Comparison of ENCODE assay signal across 1 cellular context in genomic region chr17:76736349-76737081, GRCh38.
TF ChIP-seq lines count a peak whose summit lies in the region.

No MANE protein-coding gene starts in this region.

TF ChIP-seq in HepG2, 621 proteins besides CTCF, POLR2A, EP300 and RAD21 (continued from another document and continues in another):
- TF ChIP-seq ZHX2 (IDR thresholded peaks at IDR 0.05; ENCODE audit: low read depth) = peak; percentile 92
- TF ChIP-seq ZHX2 (CRISPR knock-in tag; IDR thresholded peaks at IDR 0.05; ENCODE audit: borderline replicate concordance) = no peak
- TF ChIP-seq FOXK1 (CRISPR knock-in tag; IDR thresholded peaks at IDR 0.05; ENCODE audit: borderline replicate concordance, low read depth) = no peak
- no peak for TF ChIP-seq SP2 (CRISPR knock-in tag; IDR thresholded peaks at IDR 0.05)
- no peak for TF ChIP-seq RERE (CRISPR knock-in tag; IDR thresholded peaks at IDR 0.05; ENCODE audit: low read depth)
- TF ChIP-seq PLSCR1 (CRISPR knock-in tag; IDR thresholded peaks at IDR 0.05; ENCODE audit: borderline replicate concordance) = no peak
- TF ChIP-seq XBP1 (CRISPR knock-in tag; IDR thresholded peaks at IDR 0.05) = no peak
- TF ChIP-seq POLR2AphosphoS5 (IDR thresholded peaks at IDR 0.05; ENCODE audit: low read depth, low read length) = peak; percentile 36; the same call in 1 of the 2 replicates
- no peak for TF ChIP-seq THAP8 (CRISPR knock-in tag; IDR thresholded peaks at IDR 0.05; ENCODE audit: borderline replicate concordance)
- no peak for TF ChIP-seq ARNT2 (CRISPR knock-in tag; IDR thresholded peaks at IDR 0.05; ENCODE audit: low read depth)
- no peak for TF ChIP-seq SSRP1 (CRISPR knock-in tag; IDR thresholded peaks at IDR 0.05)
- no peak for TF ChIP-seq SMAD3 (CRISPR knock-in tag; IDR thresholded peaks at IDR 0.05)
- no peak for TF ChIP-seq SNAPC4 (CRISPR knock-in tag; IDR thresholded peaks at IDR 0.05)
- TF ChIP-seq ETV6 (CRISPR knock-in tag; conservative IDR thresholded peaks at IDR 0.05) = no peak
- TF ChIP-seq KMT2B (CRISPR knock-in tag; IDR thresholded peaks at IDR 0.05) = no peak
- TF ChIP-seq RBAK (CRISPR knock-in tag; IDR thresholded peaks at IDR 0.05) = no peak
- TF ChIP-seq DNMT3B (CRISPR knock-in tag; conservative IDR thresholded peaks at IDR 0.05) = no peak
- no peak for TF ChIP-seq ZFP36 (IDR thresholded peaks at IDR 0.05; ENCODE audit: borderline replicate concordance, low read depth, low read length, partially characterized antibody)
- TF ChIP-seq E2F5 (CRISPR knock-in tag; conservative IDR thresholded peaks at IDR 0.05) = peak; percentile 20; the same call in 1 of the 2 replicates
- TF ChIP-seq KDM5A (IDR thresholded peaks at IDR 0.05; ENCODE audit: borderline replicate concordance, low read length) = no peak
- no peak for TF ChIP-seq ZNF570 (CRISPR knock-in tag; IDR thresholded peaks at IDR 0.05; ENCODE audit: borderline replicate concordance)
- no peak for TF ChIP-seq ERF (CRISPR knock-in tag; IDR thresholded peaks at IDR 0.05)
- no peak for TF ChIP-seq PRPF4 (IDR thresholded peaks at IDR 0.05; ENCODE audit: low read depth, low read length, poor library complexity, severe bottlenecking)
- no peak for TF ChIP-seq AHDC1 (CRISPR knock-in tag; IDR thresholded peaks at IDR 0.05; ENCODE audit: borderline replicate concordance)
- TF ChIP-seq ZNF772 (CRISPR knock-in tag; IDR thresholded peaks at IDR 0.05) = no peak
- no peak for TF ChIP-seq TFAP4 (IDR thresholded peaks at IDR 0.05; ENCODE audit: borderline replicate concordance, low read depth)
- no peak for TF ChIP-seq MIER2 (CRISPR knock-in tag; IDR thresholded peaks at IDR 0.05)
- TF ChIP-seq HOXA7 (CRISPR knock-in tag; IDR thresholded peaks at IDR 0.05) = no peak
- TF ChIP-seq ZFYVE20 (CRISPR knock-in tag; IDR thresholded peaks at IDR 0.05; ENCODE audit: borderline replicate concordance, low read depth) = no peak
- TF ChIP-seq ZNF224 (CRISPR knock-in tag; IDR thresholded peaks at IDR 0.05) = no peak
- TF ChIP-seq BORCS8-MEF2B (CRISPR knock-in tag; IDR thresholded peaks at IDR 0.05) = peak; percentile 77
- no peak for TF ChIP-seq HOXD1 (CRISPR knock-in tag; IDR thresholded peaks at IDR 0.05)
